In the genomic region with DNA sequence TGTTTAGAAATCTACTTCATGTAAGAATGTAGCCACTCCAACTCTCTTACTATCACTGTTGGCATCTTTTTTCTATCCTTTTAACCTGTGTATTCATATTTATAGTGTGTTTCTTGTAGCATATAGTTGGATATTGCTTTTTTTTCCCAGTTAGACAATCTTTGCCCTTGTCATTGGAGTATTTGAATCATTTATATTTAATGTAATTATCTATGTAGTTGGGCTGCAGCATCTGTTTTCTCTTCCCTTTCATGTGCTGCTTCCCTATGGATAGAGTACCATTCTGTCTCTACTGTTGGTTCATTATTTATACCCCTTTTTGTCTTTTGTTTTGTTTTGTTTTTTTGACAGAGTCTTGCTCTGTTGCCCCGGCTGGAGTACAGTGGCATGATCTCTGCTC, we compare ENCODE assay signal across 27 cellular contexts.
"Had no signal": no experiment of that assay in that cellular context is flagged by ENCODE, and none has a peak within 500 bp of the region (broad histone marks: within the 10 kb centered on the region; RNA-seq: fewer than 3 reads in every experiment).

No MANE protein-coding gene starts in this region.

- ATAC-seq: effector memory CD8-positive, alpha-beta T cell; esophagus mucosa; foreskin keratinocyte; gastrocnemius medialis; gastroesophageal sphincter; heart left ventricle; heart right ventricle had no signal

- H3K9me3 ChIP-seq: esophagus squamous epithelium, gastrocnemius medialis had no signal

- H3K4me3 ChIP-seq: coronary artery, dorsolateral prefrontal cortex, esophagus squamous epithelium, gastrocnemius medialis, gastroesophageal sphincter, heart left ventricle, heart right ventricle, hepatocyte had no signal

- H3K27ac ChIP-seq: coronary artery, dorsolateral prefrontal cortex, epithelial cell of prostate, esophagus squamous epithelium, foreskin keratinocyte, gastrocnemius medialis, gastroesophageal sphincter, heart left ventricle, heart right ventricle, hepatocyte had no signal

- H3K79me2 ChIP-seq: hepatocyte had no signal

- H3K4me1 ChIP-seq: esophagus squamous epithelium, gastrocnemius medialis, gastroesophageal sphincter, heart left ventricle, heart right ventricle had no signal

- H3K27me3 ChIP-seq: dorsolateral prefrontal cortex, esophagus squamous epithelium, foreskin keratinocyte, gastrocnemius medialis, gastroesophageal sphincter, heart left ventricle, heart right ventricle, hepatocyte had no signal

- H3K36me3 ChIP-seq: esophagus squamous epithelium, gastrocnemius medialis, gastroesophageal sphincter, heart left ventricle, heart right ventricle had no signal

- DNase-seq: cortex of kidney; dermis blood vessel endothelial cell; dorsolateral prefrontal cortex; effector CD4-positive, alpha-beta T cell; effector CD8-positive, alpha-beta T cell; effector memory CD4-positive, alpha-beta T cell; effector memory CD8-positive, alpha-beta T cell; endodermal cell; erythroblast; esophagus squamous epithelium; foreskin fibroblast; foreskin keratinocyte; foreskin melanocyte; gastrocnemius medialis; glutamatergic neuron; head of caudate nucleus; heart left ventricle; heart right ventricle had no signal

- H2AFZ ChIP-seq: hepatocyte had no signal

- FAIRE-seq: colon, endometrium, endothelial cell of umbilical vein, frontal cortex had no signal

- H3K4me2 ChIP-seq: hepatocyte had no signal
